Comparison of ENCODE assay signal across 8 cellular contexts in genomic region chr4:82900335-82901128, GRCh38. TPM values are rescaled to one million over a fixed set of nuclear protein-coding genes. Genes with fewer than 3 reads are reported as not detected.
DNase-seq lines count a peak whose midpoint lies in the region; ATAC-seq and TF ChIP-seq lines count a peak whose summit lies in the region.

TSS of gene THAP9 (plus strand) at chr4:82900735. CDS start at chr4:82900803, 68 bp downstream.

- peak within 1 kb of the TSS; percentile 80 for H3K14ac ChIP-seq in H9 (ENCODE audit: insufficient read depth, low read length)

- in situ Hi-C loops in G401 (cut with HindIII; ENCODE audit: low sequenced_read_pairs) = no loop called here

- H2AK5ac ChIP-seq in H9 (ENCODE audit: insufficient read length, low read length) = no peak within 1 kb of the TSS

- ATAC-seq in RWPE2 (ENCODE audit: low read depth) = peak; percentile 94
- peak; percentile 96 to 97 for ATAC-seq in natural killer cell treated with Interleukin-12 subunit alpha and Interleukin-12 subunit beta and Interleukin-15 and Interleukin-18, amount 100 ng/mL, for 72 hours

- H3K27ac ChIP-seq in H9 (ENCODE audit: insufficient read length, low read depth, low read length) (peak within 1 kb of the TSS; percentile 57), RWPE2 (ENCODE audit: poor library complexity, severe bottlenecking) (peak within 1 kb of the TSS; percentile 90)

- peaks cover 24% of the 10 kb centered on the region; the same call in 1 of the 2 replicates for H3K79me2 ChIP-seq in H9 (ENCODE audit: insufficient read depth, low read length)

- H3K79me1 ChIP-seq in H9 (ENCODE audit: insufficient read depth, low read depth, low read length, poor library complexity, severe bottlenecking) = no peaks in the 10 kb centered on the region

- peaks cover 20 to 23% of the 10 kb centered on the region in 2 experiments for H3K4me1 Mint-ChIP-seq in H9
- H3K4me1 Mint-ChIP-seq in natural killer cell treated with Interleukin-12 subunit alpha and Interleukin-12 subunit beta and Interleukin-15 and Interleukin-18, amount 100 ng/mL, for 72 hours (ENCODE audit: low read depth in 2 of 2) = peaks cover 16 to 25% of the 10 kb centered on the region in 2 donors

- H3K27me3 ChIP-seq in H9 (ENCODE audit: insufficient read depth, low read length) = no peaks in the 10 kb centered on the region
- no peaks in the 10 kb centered on the region for H3K27me3 ChIP-seq in RWPE2 (ENCODE audit: insufficient read depth, poor library complexity, severe bottlenecking)

- H2BK12ac ChIP-seq in H9 (ENCODE audit: insufficient read length, low read depth, low read length) = no peak within 1 kb of the TSS

- H2BK15ac ChIP-seq in H9 (ENCODE audit: low read depth, low read length) = no peak within 1 kb of the TSS

- peak within 1 kb of the TSS; percentile 83 for H4K5ac ChIP-seq in H9 (ENCODE audit: insufficient read length, low read depth, low read length)

- no peaks in the 10 kb centered on the region for H3K4me1 ChIP-seq in H9 (ENCODE audit: insufficient read depth, low read length)
- peaks cover 20% of the 10 kb centered on the region for H3K4me1 ChIP-seq in RWPE2 (ENCODE audit: insufficient read depth, poor library complexity, severe bottlenecking)

- peak within 1 kb of the TSS; percentile 57 for H3K4me2 ChIP-seq in H9 (ENCODE audit: insufficient read depth, insufficient read length, low read length)

- no peak within 1 kb of the TSS for H2AFZ ChIP-seq in H9 (ENCODE audit: low read length)

- H2BK20ac ChIP-seq in H9 (ENCODE audit: low read depth, low read length, poor library complexity, severe bottlenecking) = no peak within 1 kb of the TSS

- no peak within 1 kb of the TSS for H3T11ph ChIP-seq in H9 (ENCODE audit: low read length)

- H3K9me3 Mint-ChIP-seq in H9 = no peaks in the 10 kb centered on the region
- H3K9me3 Mint-ChIP-seq in natural killer cell treated with Interleukin-12 subunit alpha and Interleukin-12 subunit beta and Interleukin-15 and Interleukin-18, amount 100 ng/mL, for 72 hours = no peaks in the 10 kb centered on the region

- no peak for TF ChIP-seq CTCF in H9 (conservative IDR thresholded peaks at IDR 0.05)
- TF ChIP-seq CTCF in RWPE2 (IDR thresholded peaks at IDR 0.05; ENCODE audit: poor library complexity, severe bottlenecking) = no peak

- H3K4ac ChIP-seq in H9 (ENCODE audit: low read depth, low read length) = no peak within 1 kb of the TSS

- DNase-seq in G401 (ENCODE audit: low spot score) (peak; percentile 100), H9 (peak; percentile 99), M059J (ENCODE audit: low read depth) (peak; percentile 98), RWPE2 (ENCODE audit: low spot score) (peak; percentile 99), fibroblast of the conjunctiva (ENCODE audit: low read depth) (peak; percentile 99)
- peak; percentile 96 for DNase-seq in activated effector memory CD4-positive, alpha-beta T cell treated with Interleukin-2 at 50 U/mL for 16 hours
- DNase-seq in natural killer cell treated with Interleukin-12 subunit alpha and Interleukin-12 subunit beta and Interleukin-15 and Interleukin-18, amount 100 ng/mL, for 72 hours (ENCODE audit: low spot score) = peak; percentile 99
- DNase-seq in stimulated activated naive CD4-positive, alpha-beta T cell treated with Interleukin-2 at 50 U/mL for 16 hours (lab: John Stamatoyannopoulos, UW) = peak; percentile 99

- H3K36me3 Mint-ChIP-seq in H9 (ENCODE audit: insufficient read depth in 1 of 3, low read depth in 3 of 3) = peaks cover 20 to 43% (median 26%) of the 10 kb centered on the region in 3 experiments
- H3K36me3 Mint-ChIP-seq in natural killer cell treated with Interleukin-12 subunit alpha and Interleukin-12 subunit beta and Interleukin-15 and Interleukin-18, amount 100 ng/mL, for 72 hours = peaks cover 8% of the 10 kb centered on the region

- peak within 1 kb of the TSS; percentile 13 for H4K8ac ChIP-seq in H9 (replicated peaks; ENCODE audit: insufficient read length, low read depth, low read length)

- H3K23me2 ChIP-seq in H9 (ENCODE audit: insufficient read length, low read depth, low read length, poor library complexity, severe bottlenecking) = peaks cover 10% of the 10 kb centered on the region

- peak within 1 kb of the TSS; percentile 83 for H3K4me3 ChIP-seq in RWPE2 (ENCODE audit: severe bottlenecking)

- H2BK120ac ChIP-seq in H9 (ENCODE audit: low read depth, low read length, poor library complexity, severe bottlenecking) = no peak within 1 kb of the TSS

- H3K9ac ChIP-seq in H9 (ENCODE audit: extremely low read depth, insufficient read length, low read length) = peak within 1 kb of the TSS; percentile 97

- H3K4me3 Mint-ChIP-seq in H9 = no peak within 1 kb of the TSS
- H3K4me3 Mint-ChIP-seq in natural killer cell treated with Interleukin-12 subunit alpha and Interleukin-12 subunit beta and Interleukin-15 and Interleukin-18, amount 100 ng/mL, for 72 hours = no peak within 1 kb of the TSS

- no peaks in the 10 kb centered on the region for H3K27me3 Mint-ChIP-seq in H9 (ENCODE audit: low read depth)
- H3K27me3 Mint-ChIP-seq in natural killer cell treated with Interleukin-12 subunit alpha and Interleukin-12 subunit beta and Interleukin-15 and Interleukin-18, amount 100 ng/mL, for 72 hours = no peaks in the 10 kb centered on the region

- H3K56ac ChIP-seq in H9 (ENCODE audit: insufficient read length, low read depth, low read length) = no peak within 1 kb of the TSS

- no peak within 1 kb of the TSS for H4K91ac ChIP-seq in H9 (ENCODE audit: insufficient read length, low read depth, low read length)

- no CpG with 5 or more reads among the region's 69 CpGs for WGBS in H9 (ENCODE audit: extremely low coverage, insufficient read length, low lambda C conversion rate)

- H3K18ac ChIP-seq in H9 (ENCODE audit: insufficient read length, low read depth, low read length) = peak within 1 kb of the TSS; percentile 62

- no peaks in the 10 kb centered on the region for H4K20me1 ChIP-seq in H9 (ENCODE audit: control insufficient read depth, insufficient read depth, insufficient read length)

- H3K36me3 ChIP-seq in RWPE2 (ENCODE audit: low read depth) = peaks cover 41% of the 10 kb centered on the region

- peak within 1 kb of the TSS; percentile 1 for H2BK5ac ChIP-seq in H9 (ENCODE audit: insufficient read length, low read length)

- no peak within 1 kb of the TSS for H3K27ac Mint-ChIP-seq in H9
- no peak within 1 kb of the TSS for H3K27ac Mint-ChIP-seq in natural killer cell treated with Interleukin-12 subunit alpha and Interleukin-12 subunit beta and Interleukin-15 and Interleukin-18, amount 100 ng/mL, for 72 hours

- H3K9me3 ChIP-seq in H9 (ENCODE audit: control insufficient read depth, low read depth, low read length) (no peaks in the 10 kb centered on the region), RWPE2 (ENCODE audit: severe bottlenecking) (no peaks in the 10 kb centered on the region)

- H3K23ac ChIP-seq in H9 (ENCODE audit: insufficient read length, low read depth, low read length) = no peak within 1 kb of the TSS

RNA-seq across cellular contexts. Expression of gene THAP9, which starts in this region (rescaled TPM):
- total RNA-seq in G401 (2014; rRNA removed; shearing (Covaris generic)) = 5.9 and 7.0 TPM in 2 replicates
- total RNA-seq in H9 (2021) = 14.6 and 14.8 TPM in 2 replicates
- 0.96 and 2.6 TPM in 2 replicates for total RNA-seq in M059J (2014; rRNA removed; shearing (Covaris generic))
- 1 to 10 TPM; 1.7 to 3.0 TPM for total RNA-seq in natural killer cell treated with Interleukin-12 subunit alpha and Interleukin-12 subunit beta and Interleukin-15 and Interleukin-18, amount 100 ng/mL, for 72 hours

Comparison
In these comparisons a context has a peak if more than half of its experiments do, and no peak if none do; other contexts are left out.
1. Peak in every context shown above with its lines: DNase-seq, ATAC-seq, H3K4me3 ChIP-seq and H3K27ac ChIP-seq.